8 cellular contexts compared by ENCODE assay signal in the genomic region with DNA sequence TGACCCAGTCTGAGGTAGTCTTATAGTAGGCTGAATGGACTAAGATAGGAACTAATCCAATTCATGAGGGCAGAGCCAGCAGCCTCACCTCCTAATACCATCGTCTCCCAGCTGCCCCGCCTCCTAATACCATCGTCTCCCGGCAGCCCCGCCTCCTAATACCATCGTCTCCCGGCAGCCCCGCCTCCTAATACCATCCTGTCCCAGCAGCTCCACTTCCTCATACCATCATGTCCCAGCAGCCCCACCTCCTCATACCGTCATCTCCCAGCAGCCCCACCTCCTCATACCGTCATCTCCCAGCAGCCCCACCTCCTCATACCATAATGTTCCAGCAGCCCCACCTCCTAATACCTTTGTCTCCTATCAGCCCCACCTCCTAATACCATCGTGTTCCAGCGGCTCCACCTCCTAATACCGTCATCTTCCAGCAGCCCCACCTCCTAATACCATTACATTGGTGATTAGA. TPM values are rescaled to one million over a fixed set of nuclear protein-coding genes. Genes with fewer than 3 reads are reported as not detected.
DNase-seq lines count a peak whose midpoint lies in the region; ATAC-seq, FAIRE-seq and TF ChIP-seq lines count a peak whose summit lies in the region.

No MANE protein-coding gene starts in this region.

- peak; percentile 19 for ATAC-seq in GM21825 (IDR thresholded peaks at IDR 0.05; ENCODE audit: unreplicated experiment)
- peak; percentile 25 to 27 for ATAC-seq in activated T-cell treated with anti-CD3 and anti-CD28 coated beads, Interleukin-2, amount 50 U/mL, for 4 hours
- ATAC-seq in gastrocnemius medialis, result no peak

- peak overlapping the region; percentile 10 for H3K4me3 Mint-ChIP-seq in activated T-cell treated with anti-CD3 and anti-CD28 coated beads, Interleukin-2, amount 50 U/mL, for 4 hours
- peak overlapping the region; percentile 81 for H3K4me3 Mint-ChIP-seq in glutamatergic neuron (ENCODE audit: unreplicated experiment)

- H3K4me1 Mint-ChIP-seq in activated T-cell treated with anti-CD3 and anti-CD28 coated beads, Interleukin-2, amount 50 U/mL, for 4 hours (ENCODE audit: low read depth), result peaks cover 29% of the 10 kb centered on the region
- peaks cover 14% of the 10 kb centered on the region for H3K4me1 Mint-ChIP-seq in glutamatergic neuron (ENCODE audit: low read depth, unreplicated experiment)

- DNase-seq in NCI-H748 treated with DMSO at 0.1 percent for 48 hours (lab: John Stamatoyannopoulos, UW), result peak; percentile 53
- DNase-seq in activated T-cell treated with anti-CD3 and anti-CD28 coated beads, Interleukin-2, amount 50 U/mL, for 4 hours, result peak; percentile 72
- peak; percentile 65 for DNase-seq in glutamatergic neuron
- peak; percentile 19 to 40 for DNase-seq in gastrocnemius medialis
- no peak for DNase-seq in OCI-M2 (lab: John Stamatoyannopoulos, UW; ENCODE audit: unreplicated experiment)
- no peak for DNase-seq in NCI-H2081 treated with DMSO at 0.1 percent for 48 hours (lab: John Stamatoyannopoulos, UW)
- DNase-seq in GM19239 (ENCODE audit: insufficient read length, low spot score), result no peak

- in situ Hi-C loops in gastrocnemius medialis (cut with MboI; ENCODE audit: low sequenced_read_pairs in 4 of 4), result loop anchor here in 1 of 4 donors (25.0 kb wide), 1 partner anchor 1642 kb away; the partner anchor contains the start of genes ABHD13 and LIG4

- H3K9me3 Mint-ChIP-seq in activated T-cell treated with anti-CD3 and anti-CD28 coated beads, Interleukin-2, amount 50 U/mL, for 4 hours, result no peaks in the 10 kb centered on the region
- H3K9me3 Mint-ChIP-seq in glutamatergic neuron (ENCODE audit: unreplicated experiment), result peaks cover 7% of the 10 kb centered on the region

- H3K4me1 ChIP-seq in gastrocnemius medialis, result peaks cover 19 to 30% of the 10 kb centered on the region in 2 donors

- no peak overlapping the region for H3K27ac Mint-ChIP-seq in glutamatergic neuron (ENCODE audit: unreplicated experiment)

- no peak for FAIRE-seq in GM19239 (lab: Jason Lieb, UNC)

- intact Hi-C loops in gastrocnemius medialis (cut with DNase I; ENCODE audit: low total_unique reads), result no loop called here

- TF ChIP-seq CTCF in glutamatergic neuron (IDR thresholded peaks at IDR 0.05; ENCODE audit: partially characterized antibody, unreplicated experiment), result no peak
- TF ChIP-seq CTCF in gastrocnemius medialis (IDR thresholded peaks at IDR 0.05 in 4 of 5, conservative IDR thresholded peaks at IDR 0.05 in 1 of 5), result no peak

- no peaks in the 10 kb centered on the region for H3K27me3 ChIP-seq in gastrocnemius medialis

- no peaks in the 10 kb centered on the region for H3K9me3 ChIP-seq in gastrocnemius medialis

- H3K27ac ChIP-seq in gastrocnemius medialis, result no peak overlapping the region

- no peaks in the 10 kb centered on the region for H3K36me3 ChIP-seq in gastrocnemius medialis

- TF ChIP-seq POLR2A in gastrocnemius medialis (IDR thresholded peaks at IDR 0.05), result no peak

- H3K4me3 ChIP-seq in gastrocnemius medialis, result no peak overlapping the region

- H3K36me3 Mint-ChIP-seq in activated T-cell treated with anti-CD3 and anti-CD28 coated beads, Interleukin-2, amount 50 U/mL, for 4 hours (ENCODE audit: insufficient read depth), result peaks cover 5% of the 10 kb centered on the region
- H3K36me3 Mint-ChIP-seq in glutamatergic neuron (ENCODE audit: unreplicated experiment), result no peaks in the 10 kb centered on the region

- no peaks in the 10 kb centered on the region for H3K27me3 Mint-ChIP-seq in activated T-cell treated with anti-CD3 and anti-CD28 coated beads, Interleukin-2, amount 50 U/mL, for 4 hours (ENCODE audit: low read depth)
- H3K27me3 Mint-ChIP-seq in glutamatergic neuron (ENCODE audit: unreplicated experiment), result peaks cover 1% of the 10 kb centered on the region

RNA-seq across cellular contexts. Expression of gene ARGLU1, which starts 2.5 kb away (rescaled TPM):
- total RNA-seq in activated T-cell treated with anti-CD3 and anti-CD28 coated beads, Interleukin-2, amount 50 U/mL, for 4 hours, result 10 to 100 TPM; 71.9 to 78.9 (median 73.2) TPM
- total RNA-seq in glutamatergic neuron (ENCODE audit: unreplicated experiment), result 129 TPM
- 10 to 100 TPM; 10.0 to 41.1 (median 12.9) TPM for total RNA-seq in gastrocnemius medialis

RNA-seq across cellular contexts. Expression of gene EFNB2, which starts 34.9 kb away (rescaled TPM):
- total RNA-seq in activated T-cell treated with anti-CD3 and anti-CD28 coated beads, Interleukin-2, amount 50 U/mL, for 4 hours, result under 1 TPM; 0.22 to 0.30 (median 0.29) TPM
- total RNA-seq in glutamatergic neuron (ENCODE audit: unreplicated experiment) (51.1 TPM), gastrocnemius medialis (1 to 10 TPM; 5.7 to 9.3 (median 6.1) TPM)

Comparison
In these comparisons a context has a peak if more than half of its experiments do, and no peak if none do; other contexts are left out.
1. ATAC-seq: peak in GM21825 (single experiment) and activated T-cell treated with anti-CD3 and anti-CD28 coated beads, Interleukin-2, amount 50 U/mL, for 4 hours (2 of 2); none in gastrocnemius medialis (0 of 2).
2. DNase-seq: peak in NCI-H748 treated with DMSO at 0.1 percent for 48 hours (single experiment), activated T-cell treated with anti-CD3 and anti-CD28 coated beads, Interleukin-2, amount 50 U/mL, for 4 hours (single experiment), glutamatergic neuron (single experiment) and gastrocnemius medialis (2 of 2); none in OCI-M2 (single experiment), NCI-H2081 treated with DMSO at 0.1 percent for 48 hours (single experiment) and GM19239 (single experiment).
3. RNA of gene EFNB2, which starts 34.9 kb away (total RNA-seq): 51.1 TPM in glutamatergic neuron (single experiment) and 5.7 to 9.3 TPM in gastrocnemius medialis; 0.22 to 0.30 TPM in activated T-cell treated with anti-CD3 and anti-CD28 coated beads, Interleukin-2, amount 50 U/mL, for 4 hours; every median in the first group is over 4 times any median in the second.